In genomic region chr2:110677530-110678456, GRCh38 we compare ENCODE assay signal across 1 cellular context.
TF ChIP-seq lines count a peak whose summit lies in the region.

BUB1 (minus strand) TSS chr2:110678063; CDS start chr2:110677995, 68 bp downstream.

TF ChIP-seq in HepG2, 621 proteins besides CTCF, POLR2A, EP300 and RAD21 (continued from another document and continues in another):
- TF ChIP-seq ZBTB10 (CRISPR knock-in tag; IDR thresholded peaks at IDR 0.05; ENCODE audit: borderline replicate concordance) (0 out of 2 replicates have a peak, but pooled peaks have one; percentile 18), ZBTB25 (CRISPR knock-in tag; IDR thresholded peaks at IDR 0.05) (peak; percentile 92), SP4 (CRISPR knock-in tag; IDR thresholded peaks at IDR 0.05) (peak; percentile 98), ZNF790 (CRISPR knock-in tag; IDR thresholded peaks at IDR 0.05; ENCODE audit: borderline replicate concordance) (no peak), ZNF138 (CRISPR knock-in tag; IDR thresholded peaks at IDR 0.05; ENCODE audit: low read depth) (no peak), ATF7 (IDR thresholded peaks at IDR 0.05) (no peak), ATF7 (CRISPR knock-in tag; IDR thresholded peaks at IDR 0.05) (no peak), ZNF296 (CRISPR knock-in tag; conservative IDR thresholded peaks at IDR 0.05) (0 out of 2 replicates have a peak, but pooled peaks have one; percentile 46), IRF2 (CRISPR knock-in tag; IDR thresholded peaks at IDR 0.05) (peak; percentile 93), THRA (CRISPR knock-in tag; IDR thresholded peaks at IDR 0.05; ENCODE audit: borderline replicate concordance) (no peak; the same call in 1 of the 2 replicates), ZBED4 (CRISPR knock-in tag; IDR thresholded peaks at IDR 0.05; ENCODE audit: borderline replicate concordance) (no peak), RFX3 (CRISPR knock-in tag; IDR thresholded peaks at IDR 0.05) (no peak), GFI1 (CRISPR knock-in tag; IDR thresholded peaks at IDR 0.05; ENCODE audit: borderline replicate concordance) (peak; percentile 40; the same call in 1 of the 2 replicates), THAP11 (CRISPR knock-in tag; IDR thresholded peaks at IDR 0.05) (peak; percentile 85), ZNF512B (CRISPR knock-in tag; IDR thresholded peaks at IDR 0.05; ENCODE audit: borderline replicate concordance) (no peak), ZNF609 (CRISPR knock-in tag; IDR thresholded peaks at IDR 0.05; ENCODE audit: borderline replicate concordance) (no peak), ZNF264 (CRISPR knock-in tag; IDR thresholded peaks at IDR 0.05) (0 out of 2 replicates have a peak, but pooled peaks have one; percentile 7), ZNF530 (CRISPR knock-in tag; IDR thresholded peaks at IDR 0.05; ENCODE audit: low read depth) (no peak), FOXK1 (CRISPR knock-in tag; IDR thresholded peaks at IDR 0.05; ENCODE audit: borderline replicate concordance, low read depth) (0 out of 2 replicates have a peak, but pooled peaks have one; percentile 66), ZFP36 (IDR thresholded peaks at IDR 0.05; ENCODE audit: borderline replicate concordance, low read depth, low read length, partially characterized antibody) (no peak), ZNF225 (CRISPR knock-in tag; IDR thresholded peaks at IDR 0.05) (no peak; the same call in 1 of the 2 replicates), RBFOX2 (IDR thresholded peaks at IDR 0.05; ENCODE audit: low read depth, low read length) (peak; percentile 83), TFDP1 (CRISPR knock-in tag; IDR thresholded peaks at IDR 0.05; ENCODE audit: borderline replicate concordance) (peak; percentile 99), POGZ (CRISPR knock-in tag; IDR thresholded peaks at IDR 0.05) (peak; percentile 99), KDM1A (CRISPR knock-in tag; IDR thresholded peaks at IDR 0.05) (no peak), ZNF879 (CRISPR knock-in tag; IDR thresholded peaks at IDR 0.05) (no peak), ZNF616 (CRISPR knock-in tag; IDR thresholded peaks at IDR 0.05; ENCODE audit: low read depth) (no peak), TAF15 (IDR thresholded peaks at IDR 0.05; ENCODE audit: low read depth, low read length, poor library complexity, severe bottlenecking) (no peak), RAD51 (IDR thresholded peaks at IDR 0.05; ENCODE audit: borderline replicate concordance) (no peak), BCL3 (CRISPR knock-in tag; IDR thresholded peaks at IDR 0.05) (peak; percentile 87; the same call in 1 of the 2 replicates), ZNF569 (CRISPR knock-in tag; IDR thresholded peaks at IDR 0.05; ENCODE audit: borderline replicate concordance) (no peak), ZBTB2 (CRISPR knock-in tag; IDR thresholded peaks at IDR 0.05; ENCODE audit: low read depth) (peak; percentile 96), ZNF329 (CRISPR knock-in tag; IDR thresholded peaks at IDR 0.05; ENCODE audit: low read depth) (no peak), ZNF781 (CRISPR knock-in tag; IDR thresholded peaks at IDR 0.05; ENCODE audit: borderline replicate concordance, not compliant biosample characterization) (no peak), HOXA5 (CRISPR knock-in tag; IDR thresholded peaks at IDR 0.05) (peak; percentile 19; the same call in 1 of the 2 replicates)
